Comparison of ENCODE assay signal across 8 cellular contexts in genomic region chr16:75647138-75647491, GRCh38. TPM values are rescaled to one million over a fixed set of nuclear protein-coding genes. Genes with fewer than 3 reads are reported as not detected.
A peak's percentile ranks its signal among the peaks of the same experiment; 100 is the strongest.
DNase-seq lines count a peak whose midpoint lies in the region; ATAC-seq and TF ChIP-seq lines count a peak whose summit lies in the region.

No MANE protein-coding gene starts in this region.

- H3K4me1 ChIP-seq in body of pancreas (peaks cover 49% of the 10 kb centered on the region), upper lobe of left lung (peaks cover 41 to 58% (median 44%) of the 10 kb centered on the region in 4 donors)

- H3K27me3 ChIP-seq in AG04450 (ENCODE audit: control insufficient read depth, insufficient read depth, low read length) (no peaks in the 10 kb centered on the region), body of pancreas (no peaks in the 10 kb centered on the region), upper lobe of left lung (no peaks in the 10 kb centered on the region)

- in situ Hi-C loops in GM13976 (cut with MboI; ENCODE audit: low sequenced_read_pairs, unreplicated experiment): loop anchor here (10.0 kb wide), 1 partner anchor 118 kb away; no protein-coding TSS in a partner anchor

- no peak for TF ChIP-seq EP300 in upper lobe of left lung (IDR thresholded peaks at IDR 0.05)

- TF ChIP-seq POLR2A in body of pancreas (IDR thresholded peaks at IDR 0.05): no peak
- no peak for TF ChIP-seq POLR2A in lower leg skin (IDR thresholded peaks at IDR 0.05)
- TF ChIP-seq POLR2A in upper lobe of left lung (IDR thresholded peaks at IDR 0.05): no peak

- peaks cover 7% of the 10 kb centered on the region; the same call in 1 of the 2 replicates for H3K9me3 ChIP-seq in AG04450 (ENCODE audit: control insufficient read depth, insufficient read depth, low read length)
- no peaks in the 10 kb centered on the region for H3K9me3 ChIP-seq in body of pancreas
- no peaks in the 10 kb centered on the region for H3K9me3 ChIP-seq in upper lobe of left lung

- H3K4me3 ChIP-seq in AG04450 (ENCODE audit: low read depth, low read length) (peak overlapping the region; percentile 94), body of pancreas (peak overlapping the region; percentile 79 to 89), lower leg skin (ENCODE audit: low read depth, poor library complexity, severe bottlenecking) (peak overlapping the region; percentile 91), upper lobe of left lung (peak overlapping the region; percentile 84 to 99 (median 92))

- 1% methylated on average over 17 of the region's 17 CpGs for WGBS in body of pancreas, 2 donors
- WGBS in lower leg skin, 2 donors: 0 to 1% methylated on average over 13 to 17 of the region's 17 CpGs
- WGBS in upper lobe of left lung, 2 donors: 0% methylated on average over 17 of the region's 17 CpGs

- CTCF ChIA-PET in AG04450 (lab: Charles Lee): interaction anchor here (0.9 to 4.8 kb wide), 3 partner anchors 25 to 182 kb away, joined by 3 to 33 read pairs (median 4); no protein-coding TSS in a partner anchor

- DNase-seq in AG04450 (ENCODE audit: low read depth, low spot score): no peak
- no peak for DNase-seq in body of pancreas
- DNase-seq in lower leg skin (ENCODE audit: low spot score in 2 of 2): no peak
- no peak for DNase-seq in upper lobe of left lung
- no peak for DNase-seq in GM13976 (ENCODE audit: low spot score)
- DNase-seq in SKM-1 treated with dmso at 0.1 percent for 144 hours (lab: John Stamatoyannopoulos, UW; ENCODE audit: unreplicated experiment): no peak

- H3K27ac ChIP-seq in AG04450 (ENCODE audit: low read depth, low read length) (peak overlapping the region; percentile 77), body of pancreas (peak overlapping the region; percentile 84 to 98 (median 92)), upper lobe of left lung (peak overlapping the region; percentile 97 to 99 (median 98))

- no peak for TF ChIP-seq CTCF in AG04450 (IDR thresholded peaks at IDR 0.05; ENCODE audit: low read depth, low read length)
- no peak for TF ChIP-seq CTCF in body of pancreas (IDR thresholded peaks at IDR 0.05)
- no peak for TF ChIP-seq CTCF in lower leg skin (IDR thresholded peaks at IDR 0.05)
- no peak for TF ChIP-seq CTCF in upper lobe of left lung (IDR thresholded peaks at IDR 0.05)
- no peak for TF ChIP-seq CTCF in GM13976 (IDR thresholded peaks at IDR 0.05; ENCODE audit: borderline replicate concordance, control extremely low read depth, extremely low read depth, insufficient read depth, missing control alignments)

- H3K36me3 ChIP-seq in body of pancreas (replicated peaks in 1 of 2; ENCODE audit: insufficient read depth in 1 of 2, low read depth in 2 of 2) (no peaks in the 10 kb centered on the region), upper lobe of left lung (peaks cover 0 to 33% (median 2%) of the 10 kb centered on the region in 4 donors)

- POLR2A ChIA-PET in AG04450 (lab: Yijun Ruan, JAX): interaction anchor here (0.6 to 2.4 kb wide), 7 partner anchors 13 to 213 kb away, joined by 4 to 20 read pairs (median 7); partner anchors contain the start of genes ADAT1, CFDP1 and TMEM231

- ATAC-seq in GM19452 (IDR thresholded peaks at IDR 0.05; ENCODE audit: unreplicated experiment): peak; percentile 13
- peak; percentile 13 for ATAC-seq in HG03469 (IDR thresholded peaks at IDR 0.05; ENCODE audit: unreplicated experiment)
- peak; percentile 15 for ATAC-seq in body of pancreas
- ATAC-seq in upper lobe of left lung (ENCODE audit: low FRiP score in 2 of 2): peak; percentile 21 to 43

- intact Hi-C loops in body of pancreas (cut with DNase I): loop anchor here (10.0 kb wide), 1 partner anchor 118 kb away; no protein-coding TSS in a partner anchor
- intact Hi-C loops in lower leg skin (cut with DNase I; ENCODE audit: low total_unique reads): loop anchor here (10.0 kb wide), 1 partner anchor 118 kb away; no protein-coding TSS in a partner anchor

RNA-seq across cellular contexts. Expression of gene KARS1, which starts 0.3 kb away (rescaled TPM):
- polyA plus RNA-seq in AG04450 (2011; rRNA removed): 190 and 203 TPM in 2 replicates
- polyA minus RNA-seq in AG04450 (2011; rRNA and poly(A)+ RNA removed): 84.9 and 101 TPM in 2 replicates
- 10 to 100 TPM; 49.8 TPM for total RNA-seq in body of pancreas
- 100 to 1,000 TPM in 2 of 4 donors, 10 to 100 TPM in 2; 88.6 to 110 (median 100) TPM for total RNA-seq in lower leg skin
- 10 to 100 TPM; 59.4 to 94.2 (median 86.3) TPM for total RNA-seq in upper lobe of left lung

RNA-seq across cellular contexts. Expression of gene TERF2IP, which starts 0.5 kb away (rescaled TPM):
- 41.4 and 59.5 TPM in 2 replicates for polyA plus RNA-seq in AG04450 (2011; rRNA removed)
- polyA minus RNA-seq in AG04450 (2011; rRNA and poly(A)+ RNA removed): 8.8 and 12.2 TPM in 2 replicates
- total RNA-seq in body of pancreas: 10 to 100 TPM; 37.6 to 77.1 TPM
- total RNA-seq in lower leg skin: 10 to 100 TPM; 72.6 to 97.2 (median 85.2) TPM
- 10 to 100 TPM; 45.1 to 70.0 (median 59.1) TPM for total RNA-seq in upper lobe of left lung

RNA-seq across cellular contexts. Expression of gene ADAT1, which starts 24.0 kb away (rescaled TPM):
- 32.2 and 32.5 TPM in 2 replicates for polyA plus RNA-seq in AG04450 (2011; rRNA removed)
- polyA minus RNA-seq in AG04450 (2011; rRNA and poly(A)+ RNA removed): 24.2 and 31.7 TPM in 2 replicates
- total RNA-seq in body of pancreas (10 to 100 TPM; 12.9 to 14.8 TPM), lower leg skin (10 to 100 TPM; 36.5 to 48.9 (median 42.1) TPM), upper lobe of left lung (10 to 100 TPM; 30.6 to 77.5 (median 46.7) TPM)

RNA-seq across cellular contexts. Expression of gene CPHXL2, which starts 29.7 kb away (rescaled TPM):
- not detected in 2 replicates for polyA plus RNA-seq in AG04450 (2011; rRNA removed)
- not detected in 2 replicates for polyA minus RNA-seq in AG04450 (2011; rRNA and poly(A)+ RNA removed)
- not detected for total RNA-seq in body of pancreas
- total RNA-seq in lower leg skin: not detected
- not detected for total RNA-seq in upper lobe of left lung

RNA-seq across cellular contexts. Expression of gene DUXB, which starts 54.1 kb away (rescaled TPM):
- polyA plus RNA-seq in AG04450 (2011; rRNA removed): not detected in 2 replicates
- polyA minus RNA-seq in AG04450 (2011; rRNA and poly(A)+ RNA removed): not detected in 2 replicates
- total RNA-seq in body of pancreas: not detected
- total RNA-seq in lower leg skin: not detected
- total RNA-seq in upper lobe of left lung: not detected
